Comparison of ENCODE assay signal across 1 cellular context in genomic region chr6:56659721-56660373, GRCh38.
TF ChIP-seq lines count a peak whose summit lies in the region.

No MANE protein-coding gene starts in this region.

TF ChIP-seq in H1, 55 proteins besides CTCF, POLR2A, EP300 and RAD21:
- TF ChIP-seq TBP (IDR thresholded peaks at IDR 0.05; ENCODE audit: low read depth, low read length) (no peak), E2F6 (IDR thresholded peaks at IDR 0.05) (no peak), SIRT6 (IDR thresholded peaks at IDR 0.05; ENCODE audit: low read length) (no peak), SP1 (IDR thresholded peaks at IDR 0.05; ENCODE audit: low read depth, low read length) (no peak), RBBP5 (IDR thresholded peaks at IDR 0.05; ENCODE audit: borderline replicate concordance, low read depth, low read length) (no peak)
- TF ChIP-seq, protein P1, sequence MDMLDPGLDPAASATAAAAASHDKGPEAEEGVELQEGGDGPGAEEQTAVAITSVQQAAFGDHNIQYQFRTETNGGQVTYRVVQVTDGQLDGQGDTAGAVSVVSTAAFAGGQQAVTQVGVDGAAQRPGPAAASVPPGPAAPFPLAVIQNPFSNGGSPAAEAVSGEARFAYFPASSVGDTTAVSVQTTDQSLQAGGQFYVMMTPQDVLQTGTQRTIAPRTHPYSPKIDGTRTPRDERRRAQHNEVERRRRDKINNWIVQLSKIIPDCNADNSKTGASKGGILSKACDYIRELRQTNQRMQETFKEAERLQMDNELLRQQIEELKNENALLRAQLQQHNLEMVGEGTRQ (IDR thresholded peaks at IDR 0.05; ENCODE audit: low read length): no peak
